Comparison of ENCODE assay signal across 8 cellular contexts in genomic region chrX:320126-320783, GRCh38. TPM values are rescaled to one million over a fixed set of nuclear protein-coding genes. Genes with fewer than 3 reads are reported as not detected.
DNase-seq lines count a peak whose midpoint lies in the region; ATAC-seq lines count a peak whose summit lies in the region.

No MANE protein-coding gene starts in this region.

- peak overlapping the region; percentile 99 for H3K4me2 ChIP-seq in mesenchymal stem cell (ENCODE audit: low read length, poor library complexity, severe bottlenecking)

- H2BK5ac ChIP-seq in mesenchymal stem cell (ENCODE audit: low read depth, low read length, poor library complexity, severe bottlenecking) = peak overlapping the region; percentile 79

- H3K4me3 ChIP-seq in mesenchymal stem cell (ENCODE audit: insufficient read depth in 1 of 2, low read depth in 1 of 2, low read length in 2 of 2) (peak overlapping the region; percentile 89 to 96), urinary bladder (ENCODE audit: low read depth, low read length) (peak overlapping the region; percentile 87)

- peak; percentile 38 for DNase-seq in activated T-cell treated with anti-CD3 and anti-CD28 coated beads, Interleukin-2, amount 50 U/mL, for 1 hour
- no peak for DNase-seq in activated T-cell treated with anti-CD3 and anti-CD28 coated beads, Interleukin-2, amount 50 U/mL, for 48 hours
- DNase-seq in central memory CD8-positive, alpha-beta T cell (ENCODE audit: low spot score in 2 of 2) = peak in 1 of 2 donors; percentile 30
- DNase-seq in mesenchymal stem cell (peak; percentile 28), NOMO-1 treated with DMSO at 0.1 percent for 48 hours (lab: John Stamatoyannopoulos, UW; ENCODE audit: unreplicated experiment) (no peak)
- DNase-seq in stimulated activated CD8-positive, alpha-beta memory T cell treated with anti-CD3 and anti-CD28 coated beads, Interleukin-4, amount 100 ng/mL, for 48 hours = no peak

- peak overlapping the region; percentile 78 for H3K4me3 Mint-ChIP-seq in central memory CD8-positive, alpha-beta T cell

- H4K91ac ChIP-seq in mesenchymal stem cell (ENCODE audit: low read length) = peak overlapping the region; percentile 83

- H3K36me3 Mint-ChIP-seq in central memory CD8-positive, alpha-beta T cell (ENCODE audit: insufficient read depth) = peaks cover 32% of the 10 kb centered on the region

- peaks cover 19% of the 10 kb centered on the region for H3K79me1 ChIP-seq in mesenchymal stem cell (replicated peaks; ENCODE audit: low read length, poor library complexity, severe bottlenecking)

- H2BK12ac ChIP-seq in mesenchymal stem cell (ENCODE audit: low read length in 2 of 2) = peak overlapping the region; percentile 10 to 39

- WGBS in mesenchymal stem cell = 6% methylated on average over 24 of the region's 24 CpGs
- 3% methylated on average over 24 of the region's 24 CpGs for WGBS in urinary bladder

- H3K14ac ChIP-seq in mesenchymal stem cell (ENCODE audit: low read length in 2 of 2) = peak overlapping the region; percentile 96 to 97

- peaks cover 0 to 5% of the 10 kb centered on the region in 2 experiments for H3K27me3 ChIP-seq in mesenchymal stem cell (ENCODE audit: control insufficient read depth in 1 of 2, insufficient read depth in 1 of 2, low read length in 2 of 2)

- peak overlapping the region; percentile 66 to 90 for H3K23ac ChIP-seq in mesenchymal stem cell (ENCODE audit: low read length in 2 of 2)

- peak overlapping the region; percentile 59 for H2AK5ac ChIP-seq in mesenchymal stem cell (ENCODE audit: low read length, severe bottlenecking)

- H3K4ac ChIP-seq in mesenchymal stem cell (ENCODE audit: low read depth in 1 of 2, low read length in 2 of 2) = peak overlapping the region; percentile 98

- peak overlapping the region; percentile 96 for H3K9ac ChIP-seq in mesenchymal stem cell (ENCODE audit: low read length)

- peak overlapping the region; percentile 56 for H3K27ac Mint-ChIP-seq in central memory CD8-positive, alpha-beta T cell (ENCODE audit: low read depth)

- ATAC-seq in central memory CD8-positive, alpha-beta T cell (replicated peaks; ENCODE audit: extremely low read depth, poor library complexity, severe bottlenecking) = no peak
- no peak for ATAC-seq in GM19023 (IDR thresholded peaks at IDR 0.05; ENCODE audit: unreplicated experiment)

- no peaks in the 10 kb centered on the region for H3K9me3 Mint-ChIP-seq in central memory CD8-positive, alpha-beta T cell

- no peaks in the 10 kb centered on the region for H3K27me3 Mint-ChIP-seq in central memory CD8-positive, alpha-beta T cell

- peak overlapping the region; percentile 92 to 100 for H3K18ac ChIP-seq in mesenchymal stem cell (ENCODE audit: low read depth in 1 of 2, low read length in 2 of 2)

- peaks cover 11 to 16% of the 10 kb centered on the region in 2 experiments for H3K36me3 ChIP-seq in mesenchymal stem cell (ENCODE audit: control insufficient read depth in 1 of 2, insufficient read depth in 2 of 2, low read depth in 1 of 2, low read length in 2 of 2)
- no peaks in the 10 kb centered on the region for H3K36me3 ChIP-seq in urinary bladder (ENCODE audit: insufficient read depth)

- peak overlapping the region; percentile 99 for H2BK120ac ChIP-seq in mesenchymal stem cell (ENCODE audit: low read depth, low read length)

- H3K27ac ChIP-seq in mesenchymal stem cell (ENCODE audit: low read length, poor library complexity, severe bottlenecking) (no peak overlapping the region), urinary bladder (ENCODE audit: low read depth) (no peak overlapping the region)

- H3K4me1 Mint-ChIP-seq in central memory CD8-positive, alpha-beta T cell = peaks cover 34% of the 10 kb centered on the region

- H4K8ac ChIP-seq in mesenchymal stem cell (ENCODE audit: low read length) = peak overlapping the region; percentile 77

- H3K4me1 ChIP-seq in mesenchymal stem cell (ENCODE audit: control insufficient read depth, insufficient read depth, low read depth, low read length) (peaks cover 22% of the 10 kb centered on the region), urinary bladder (ENCODE audit: insufficient read depth) (no peaks in the 10 kb centered on the region)

- no peak overlapping the region for H2AFZ ChIP-seq in mesenchymal stem cell (ENCODE audit: low read depth, low read length)

- H3K9me3 ChIP-seq in mesenchymal stem cell (ENCODE audit: control insufficient read depth, low read length) = no peaks in the 10 kb centered on the region

- peak overlapping the region; percentile 69 for H2BK15ac ChIP-seq in mesenchymal stem cell (ENCODE audit: low read depth, poor library complexity, severe bottlenecking)

RNA-seq across cellular contexts. Expression of gene GTPBP6, which starts 1.7 kb away (rescaled TPM):
- 29.7 TPM for polyA plus RNA-seq in mesenchymal stem cell (2013, experiment 1 of 2)
- 29.8 TPM for polyA plus RNA-seq in mesenchymal stem cell (2013, experiment 2 of 2)
- total RNA-seq in urinary bladder = 10.0 TPM
- 71.8 TPM for polyA plus RNA-seq in urinary bladder

RNA-seq across cellular contexts. Expression of gene PLCXD1, which starts 39.1 kb away (rescaled TPM):
- 15.8 TPM for polyA plus RNA-seq in mesenchymal stem cell (2013, experiment 1 of 2)
- polyA plus RNA-seq in mesenchymal stem cell (2013, experiment 2 of 2) = 14.5 TPM
- total RNA-seq in urinary bladder = 5.2 TPM
- 10.2 TPM for polyA plus RNA-seq in urinary bladder

Comparison
In these comparisons a context has a peak if more than half of its experiments do, and no peak if none do; other contexts are left out.
1. DNase-seq: peak in activated T-cell treated with anti-CD3 and anti-CD28 coated beads, Interleukin-2, amount 50 U/mL, for 1 hour (single experiment) and mesenchymal stem cell (single experiment); none in activated T-cell treated with anti-CD3 and anti-CD28 coated beads, Interleukin-2, amount 50 U/mL, for 48 hours (0 of 2), NOMO-1 treated with DMSO at 0.1 percent for 48 hours (single experiment) and stimulated activated CD8-positive, alpha-beta memory T cell treated with anti-CD3 and anti-CD28 coated beads, Interleukin-4, amount 100 ng/mL, for 48 hours (single experiment).